ENCODE assay signal across 11 cellular contexts in the genomic region with DNA sequence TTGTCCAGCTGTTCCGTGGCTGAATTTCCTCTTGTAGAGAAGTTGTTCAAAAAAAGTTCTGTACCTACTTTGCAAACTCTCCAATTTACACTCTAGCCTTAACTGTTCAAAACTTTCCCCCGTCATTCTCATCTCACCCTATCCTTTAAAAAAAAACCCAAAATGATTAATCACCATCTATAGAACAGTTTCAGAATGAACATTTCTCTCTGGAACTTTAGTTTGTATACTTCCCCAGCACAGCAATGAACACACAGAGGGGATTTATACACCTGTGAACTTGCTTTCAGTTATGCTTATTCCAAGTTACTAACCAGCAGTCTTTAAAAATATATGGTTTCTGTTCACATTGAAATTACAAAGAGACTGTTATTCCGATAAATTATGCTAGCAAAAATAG. TPM values are rescaled to one million over a fixed set of nuclear protein-coding genes. Genes with fewer than 3 reads are reported as not detected.
A peak's percentile ranks its signal among the peaks of the same experiment; 100 is the strongest.
DNase-seq lines count a peak whose midpoint lies in the region; ATAC-seq, FAIRE-seq and TF ChIP-seq lines count a peak whose summit lies in the region.
"Had no signal": no experiment of that assay in that cellular context is flagged by ENCODE, and none has a peak within 500 bp of the region (broad histone marks: within the 10 kb centered on the region; RNA-seq: fewer than 3 reads in every experiment).

No MANE protein-coding gene starts in this region.

- FAIRE-seq in pancreas (lab: Jason Lieb, UNC) = no peak

- H3K4me3 ChIP-seq in LNCaP clone FGC (ENCODE audit: low read depth, low read length) (peak overlapping the region; percentile 71), coronary artery (peak overlapping the region; percentile 75), pancreas (peak overlapping the region; percentile 59 to 82 (median 66))

- H3K27me3 ChIP-seq in pancreas = peaks cover 0 to 3% (median 0%) of the 10 kb centered on the region in 4 donors

- DNase-seq in LNCaP clone FGC (ENCODE audit: low read depth) (no peak), coronary artery (ENCODE audit: low spot score) (no peak), pancreas (no peak), NCI-H1105 (lab: John Stamatoyannopoulos, UW) (no peak)
- DNase-seq: central memory CD4-positive, alpha-beta T cell; NCI-H2107; stimulated activated CD4-positive, alpha-beta T cell treated with anti-CD3 and anti-CD28 coated beads, Interleukin-2, amount 100 ng/mL, for 48 hours had no signal

- TF ChIP-seq CTCF in LNCaP clone FGC (IDR thresholded peaks at IDR 0.05; ENCODE audit: control insufficient read depth, extremely low read depth, insufficient read depth) (no peak), coronary artery (IDR thresholded peaks at IDR 0.05) (no peak), pancreas (IDR thresholded peaks at IDR 0.05) (no peak)

- peak overlapping the region; percentile 78 to 85 for H3K27ac ChIP-seq in coronary artery
- peak overlapping the region in 2 of 4 donors; percentile 18 to 80 for H3K27ac ChIP-seq in pancreas

- H3K4me1 ChIP-seq in ES-I3 (ENCODE audit: insufficient read depth, low read length) = peaks cover 9% of the 10 kb centered on the region
- peaks cover 6 to 13% (median 10%) of the 10 kb centered on the region in 3 donors for H3K4me1 ChIP-seq in pancreas

- intact Hi-C loops in pancreas (cut with DNase I) = no loop called here

- no peaks in the 10 kb centered on the region for H3K36me3 ChIP-seq in ES-I3 (ENCODE audit: insufficient read depth, low read length)
- no peaks in the 10 kb centered on the region for H3K36me3 ChIP-seq in pancreas

- H3K9ac ChIP-seq in ES-I3 (ENCODE audit: low read depth, low read length) = peak overlapping the region; percentile 80; the same call in 1 of the 2 replicates

- ATAC-seq in pancreas (no peak), GM18867 (IDR thresholded peaks at IDR 0.05; ENCODE audit: unreplicated experiment) (no peak), GM18907 (IDR thresholded peaks at IDR 0.05; ENCODE audit: unreplicated experiment) (no peak), HG02798 (IDR thresholded peaks at IDR 0.05; ENCODE audit: poor library complexity, unreplicated experiment) (no peak)

- 23 to 56% methylated on average over 3 of the region's 3 CpGs for WGBS in pancreas, 2 donors

- H3K9me3 ChIP-seq in ES-I3 (ENCODE audit: control insufficient read depth, insufficient read depth, low read length) (no peaks in the 10 kb centered on the region), pancreas (no peaks in the 10 kb centered on the region)

RNA-seq across cellular contexts. Expression of a gene that starts 1.2 kb away (rescaled TPM):
- total RNA-seq in pancreas = 10 to 100 TPM in 5 of 6 donors, 1 to 10 TPM in 1; 8.8 to 16.8 (median 11.1) TPM
- 10 to 100 TPM; 17.8 to 24.4 TPM for polyA plus RNA-seq in pancreas
